In the genomic region with DNA sequence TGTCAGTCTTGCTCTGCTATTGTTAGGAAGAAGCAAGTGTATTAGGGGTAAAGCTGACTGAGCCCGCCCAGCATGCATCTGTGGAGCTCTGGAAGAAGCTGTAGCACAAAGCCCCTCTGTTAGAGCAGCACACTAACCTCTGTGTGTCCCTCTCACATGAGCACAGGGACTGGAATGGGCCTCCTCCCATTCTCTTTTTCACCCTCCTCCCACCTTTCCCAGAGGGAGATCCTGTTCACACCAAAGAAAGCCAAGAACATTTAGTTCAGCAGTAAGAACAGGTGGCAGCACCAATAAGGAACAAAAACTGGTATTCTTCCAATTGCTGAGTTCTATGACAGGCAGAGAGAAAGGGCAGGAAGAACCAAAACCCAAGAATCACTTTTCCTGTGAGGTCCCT, we compare ENCODE assay signal across 14 cellular contexts. TPM values are rescaled to one million over a fixed set of nuclear protein-coding genes. Genes with fewer than 3 reads are reported as not detected.
DNase-seq lines count a peak whose midpoint lies in the region; ATAC-seq, FAIRE-seq and TF ChIP-seq lines count a peak whose summit lies in the region.
"Had no signal": no experiment of that assay in that cellular context is flagged by ENCODE, and none has a peak within 500 bp of the region (broad histone marks: within the 10 kb centered on the region; RNA-seq: fewer than 3 reads in every experiment).

No MANE protein-coding gene starts in this region.

- no peak for FAIRE-seq in K562 (lab: Jason Lieb, UNC)

- no peaks in the 10 kb centered on the region for H3K9me3 Mint-ChIP-seq in progenitor cell of endocrine pancreas (ENCODE audit: low read depth)
- H3K9me3 Mint-ChIP-seq: CD14-positive monocyte had no signal

- TF ChIP-seq CTCF in K562 (IDR thresholded peaks at IDR 0.05 in 2 of 3, conservative IDR thresholded peaks at IDR 0.05 in 1 of 3; ENCODE audit: insufficient read depth in 2 of 3, low read depth in 1 of 3, low read length in 3 of 3), result no peak
- TF ChIP-seq CTCF in progenitor cell of endocrine pancreas (IDR thresholded peaks at IDR 0.05; ENCODE audit: unreplicated experiment), result no peak
- TF ChIP-seq CTCF in GM13977 (IDR thresholded peaks at IDR 0.05; ENCODE audit: extremely low read depth, insufficient read depth, missing control alignments), result no peak

- H3K4me2 ChIP-seq in K562 (ENCODE audit: insufficient read depth, low read length), result no peak overlapping the region

- H3K27me3 ChIP-seq in K562 (ENCODE audit: control insufficient read depth in 2 of 2, insufficient read depth in 2 of 2, low read length in 2 of 2), result no peaks in the 10 kb centered on the region
- H3K27me3 ChIP-seq: brain microvascular endothelial cell had no signal

- POLR2A ChIA-PET in K562 (lab: Yijun Ruan, JAX), result interaction anchor here (0.5 to 1.3 kb wide), 4 partner anchors 87 to 374 kb away, joined by 3 to 4 read pairs (median 3); no protein-coding TSS in a partner anchor

- peak overlapping the region; percentile 39 for H3K4me3 Mint-ChIP-seq in progenitor cell of endocrine pancreas (ENCODE audit: low read depth)
- H3K4me3 Mint-ChIP-seq: CD14-positive monocyte had no signal

- no peaks in the 10 kb centered on the region for H3K36me3 ChIP-seq in K562 (ENCODE audit: control insufficient read depth, insufficient read depth, low read length)
- H3K36me3 ChIP-seq: brain microvascular endothelial cell had no signal

- H3K9me1 ChIP-seq in K562 (ENCODE audit: control insufficient read depth, insufficient read depth, low read length), result no peaks in the 10 kb centered on the region

- intact Hi-C loops in K562 (cut with micrococcal nuclease) (no loop called here), left ventricle myocardium superior (cut with micrococcal nuclease) (no loop called here)

- no peak for TF ChIP-seq EP300 in K562 (IDR thresholded peaks at IDR 0.05; ENCODE audit: low read length)

- H4K20me1 ChIP-seq in K562 (replicated peaks; ENCODE audit: control insufficient read depth, insufficient read depth, low read length), result no peaks in the 10 kb centered on the region

- no peaks in the 10 kb centered on the region for H3K27me3 Mint-ChIP-seq in progenitor cell of endocrine pancreas

- peaks cover 21% of the 10 kb centered on the region for H3K4me1 Mint-ChIP-seq in progenitor cell of endocrine pancreas (ENCODE audit: low read depth)

- no peak overlapping the region for H3K4me3 ChIP-seq in K562

- H3K27ac Mint-ChIP-seq in progenitor cell of endocrine pancreas, result peak overlapping the region; percentile 98
- H3K27ac Mint-ChIP-seq: CD14-positive monocyte had no signal

- H3K4me1 ChIP-seq in K562 (replicated peaks in 1 of 2; ENCODE audit: control insufficient read depth in 2 of 2, insufficient read depth in 2 of 2, low read length in 2 of 2), result no peaks in the 10 kb centered on the region; a peak in 1 of 5 replicates

- DNase-seq in COR-L47 (lab: John Stamatoyannopoulos, UW), result peak; percentile 45
- no peak for DNase-seq in K562 (ENCODE audit: extremely low read depth in 1 of 4, low spot score in 3 of 4)
- peak; percentile 52 for DNase-seq in left ventricle myocardium superior
- DNase-seq in progenitor cell of endocrine pancreas (ENCODE audit: low spot score, unreplicated experiment), result no peak
- no peak for DNase-seq in SW 1271 (lab: John Stamatoyannopoulos, UW)
- no peak for DNase-seq in MV-4-11 (lab: John Stamatoyannopoulos, UW)
- no peak for DNase-seq in GM13977 (ENCODE audit: low spot score)
- no peak for DNase-seq in stimulated activated CD4-positive, alpha-beta T cell treated with anti-CD3 and anti-CD28 coated beads, Interleukin-2, amount 100 ng/mL, for 48 hours
- DNase-seq: activated T-cell treated with anti-CD3 and anti-CD28 coated beads, Interleukin-2, amount 50 U/mL, for 1 hour; brain microvascular endothelial cell; H7; Karpas-422; NCI-H446 treated with DMSO at 0.1 percent for 48 hours had no signal

- H3K36me3 Mint-ChIP-seq in progenitor cell of endocrine pancreas (ENCODE audit: insufficient read depth), result peaks cover 15% of the 10 kb centered on the region
- H3K36me3 Mint-ChIP-seq: CD14-positive monocyte had no signal

- H2AFZ ChIP-seq in K562 (ENCODE audit: low read depth, low read length), result no peak overlapping the region

- no peaks in the 10 kb centered on the region for H3K9me3 ChIP-seq in K562 (replicated peaks; ENCODE audit: control insufficient read depth, insufficient read depth, low read depth, low read length)

- H3K9ac ChIP-seq in K562 (ENCODE audit: insufficient read depth in 1 of 2, low read depth in 2 of 2, low read length in 2 of 2), result no peak overlapping the region

- in situ Hi-C loops in K562 (cut with MboI) (no loop called here), GM13977 (cut with MboI; ENCODE audit: low pct_unique_long_range_greater_than_20kb, low sequenced_read_pairs, unreplicated experiment) (no loop called here)

- BruUV-seq in K562 (replicated peaks; lab: Mats Ljungman, UMichigan), result no TSS peak

- no peak overlapping the region for H3K27ac ChIP-seq in K562 (ENCODE audit: extremely low read depth, low read depth, low read length)
- H3K27ac ChIP-seq: brain microvascular endothelial cell had no signal

- CTCF ChIA-PET in K562 (lab: Yijun Ruan, JAX; ENCODE audit: low intra/inter-chr PET ratio), result no interaction called here

- TF ChIP-seq RAD21 in K562 (CRISPR knock-in tag; conservative IDR thresholded peaks at IDR 0.05 in 1 of 2, IDR thresholded peaks at IDR 0.05 in 1 of 2), result no peak

- no peak for TF ChIP-seq POLR2A in K562 (conservative IDR thresholded peaks at IDR 0.05)

- peak; percentile 55; the same call in 2 of the 3 replicates for ATAC-seq in K562
- peak; percentile 95 for ATAC-seq in left ventricle myocardium superior

- WGBS in K562 (ENCODE audit: insufficient coverage, low coverage, missing lambda C conversion rate), result 53% methylated on average over 1 of the region's 1 CpG

- no peaks in the 10 kb centered on the region for H3K79me2 ChIP-seq in K562 (ENCODE audit: control insufficient read depth, insufficient read depth, low read length)

TF ChIP-seq in K562, 482 proteins besides CTCF, POLR2A, EP300 and RAD21:
- no peak for TF ChIP-seq TAF9B (IDR thresholded peaks at IDR 0.05; ENCODE audit: partially characterized antibody)
- no peak for TF ChIP-seq ZNF175 (CRISPR knock-in tag; IDR thresholded peaks at IDR 0.05; ENCODE audit: low read depth)
- no peak for TF ChIP-seq SREBF2 (CRISPR knock-in tag; IDR thresholded peaks at IDR 0.05)
- TF ChIP-seq GABPB1 (CRISPR knock-in tag; IDR thresholded peaks at IDR 0.05), result no peak
TF ChIP-seq in K562: peak in this region for 0.

RNA-seq across cellular contexts. Expression of gene USP54, which starts 37.8 kb away (rescaled TPM):
- total RNA-seq in K562 (2011; cell fraction: chromatin; rRNA removed; ENCODE audit: low replicate concordance), result 64.6 and 91.8 TPM in 2 replicates
- total RNA-seq in K562 (2011; cell fraction: nucleolus; rRNA removed), result 38.7 and 42.4 TPM in 2 replicates
- 39.0 and 42.2 TPM in 2 replicates for total RNA-seq in K562 (2011; cell fraction: nucleoplasm; rRNA removed)
- total RNA-seq in K562 (2014; rRNA removed) (13.0 and 13.2 TPM in 2 replicates), K562 (2014; rRNA removed; fragmentation: Illumina TruSeq; extraction: Trizol) (19.5 and 19.9 TPM in 2 replicates), K562 (2015; rRNA removed; fragmentation: Illumina TruSeq; extraction: Trizol) (15.6 and 16.9 TPM in 2 replicates), K562 (2021) (19.6 and 20.7 TPM in 2 replicates), left ventricle myocardium superior (22.4 TPM), progenitor cell of endocrine pancreas (79.0 and 83.8 TPM in 2 replicates)
- polyA plus RNA-seq in K562 (2011; rRNA removed) (36.2 and 40.1 TPM in 2 replicates), K562 (2014; fragmentation: Illumina TruSeq; extraction: Trizol) (16.3 and 21.7 TPM in 2 replicates), K562 (2014; fragmentation: Nextera tagmentation; extraction: Ambion mirVana) (1 to 10 TPM; 3.8 to 7.6 TPM), K562 (2014; rRNA removed) (11.9 and 14.6 TPM in 2 replicates)
- polyA plus RNA-seq in K562 (2011; cell fraction: cytosol; rRNA removed), result 15.1 and 27.8 TPM in 2 replicates
- polyA plus RNA-seq in K562 (2011; cell fraction: nucleus; rRNA removed), result 28.9 and 31.8 TPM in 2 replicates
- polyA plus RNA-seq in K562 (2012), result 16.7 and 30.3 TPM in 2 replicates
- 54.8 and 66.6 TPM in 2 replicates for polyA minus RNA-seq in K562 (2011; rRNA and poly(A)+ RNA removed)
- polyA minus RNA-seq in K562 (2011; cell fraction: cytosol; rRNA and poly(A)+ RNA removed), result 12.9 and 15.2 TPM in 2 replicates
- polyA minus RNA-seq in K562 (2011; cell fraction: nucleus; rRNA and poly(A)+ RNA removed), result 15.3 and 30.0 TPM in 2 replicates

RNA-seq across cellular contexts. Expression of gene PPP3CB, which starts 57.5 kb away (rescaled TPM):
- 22.8 and 74.5 TPM in 2 replicates for total RNA-seq in K562 (2011; cell fraction: chromatin; rRNA removed; ENCODE audit: low replicate concordance)
- total RNA-seq in K562 (2011; cell fraction: nucleolus; rRNA removed), result 9.8 and 11.8 TPM in 2 replicates
- 41.5 and 73.1 TPM in 2 replicates for total RNA-seq in K562 (2011; cell fraction: nucleoplasm; rRNA removed)
- total RNA-seq in K562 (2014; rRNA removed), result 9.6 and 9.9 TPM in 2 replicates
- 19.0 and 20.1 TPM in 2 replicates for total RNA-seq in K562 (2014; rRNA removed; fragmentation: Illumina TruSeq; extraction: Trizol)
- 15.6 and 16.0 TPM in 2 replicates for total RNA-seq in K562 (2015; rRNA removed; fragmentation: Illumina TruSeq; extraction: Trizol)
- 25.6 and 26.8 TPM in 2 replicates for total RNA-seq in K562 (2021)
- 11.9 and 17.8 TPM in 2 replicates for polyA plus RNA-seq in K562 (2011; rRNA removed)
- polyA plus RNA-seq in K562 (2011; cell fraction: cytosol; rRNA removed), result 3.3 and 7.5 TPM in 2 replicates
- 15.8 and 21.7 TPM in 2 replicates for polyA plus RNA-seq in K562 (2011; cell fraction: nucleus; rRNA removed)
- polyA plus RNA-seq in K562 (2012), result 23.3 and 34.6 TPM in 2 replicates
- 22.6 and 27.6 TPM in 2 replicates for polyA plus RNA-seq in K562 (2014; fragmentation: Illumina TruSeq; extraction: Trizol)
- 10 to 100 TPM; 10.8 to 13.7 TPM for polyA plus RNA-seq in K562 (2014; fragmentation: Nextera tagmentation; extraction: Ambion mirVana)
- polyA plus RNA-seq in K562 (2014; rRNA removed), result 18.1 and 19.4 TPM in 2 replicates
- polyA minus RNA-seq in K562 (2011; rRNA and poly(A)+ RNA removed), result 16.5 and 19.1 TPM in 2 replicates
- polyA minus RNA-seq in K562 (2011; cell fraction: cytosol; rRNA and poly(A)+ RNA removed), result 13.5 and 15.8 TPM in 2 replicates
- 9.8 and 16.8 TPM in 2 replicates for polyA minus RNA-seq in K562 (2011; cell fraction: nucleus; rRNA and poly(A)+ RNA removed)
- total RNA-seq in left ventricle myocardium superior, result 67.7 TPM
- total RNA-seq in progenitor cell of endocrine pancreas, result 49.6 and 56.4 TPM in 2 replicates

Comparison
In these comparisons a context has a peak if more than half of its experiments do, and no peak if none do; other contexts are left out.
1. DNase-seq: peak in COR-L47 (single experiment) and left ventricle myocardium superior (single experiment); none in K562 (0 of 4), progenitor cell of endocrine pancreas (single experiment), SW 1271 (0 of 2), MV-4-11 (single experiment), GM13977 (single experiment) and stimulated activated CD4-positive, alpha-beta T cell treated with anti-CD3 and anti-CD28 coated beads, Interleukin-2, amount 100 ng/mL, for 48 hours (0 of 2).